Comparison of ENCODE assay signal across 13 cellular contexts in the genomic region with DNA sequence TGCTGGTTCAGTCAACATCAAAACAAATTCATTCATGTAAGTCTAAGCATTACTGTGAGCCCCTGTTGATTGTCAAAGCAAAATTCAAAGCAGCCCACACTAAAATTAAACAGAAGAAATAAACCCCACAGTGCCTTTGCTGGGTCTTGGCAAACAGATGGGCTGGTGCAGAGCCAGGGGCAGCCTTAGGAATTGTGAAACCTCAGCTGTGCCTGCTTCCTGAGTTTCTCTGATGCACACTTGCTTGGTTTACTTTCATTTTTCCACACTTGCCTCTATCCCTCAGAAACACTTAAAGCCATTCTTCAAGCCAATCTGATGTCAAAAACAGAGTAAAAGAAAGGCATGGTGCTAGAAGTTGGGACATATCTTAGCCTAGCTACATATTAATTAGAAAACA. TPM values are rescaled to one million over a fixed set of nuclear protein-coding genes. Genes with fewer than 3 reads are reported as not detected.
A peak's percentile ranks its signal among the peaks of the same experiment; 100 is the strongest.
DNase-seq lines count a peak whose midpoint lies in the region; ATAC-seq and TF ChIP-seq lines count a peak whose summit lies in the region.
"Had no signal": no experiment of that assay in that cellular context is flagged by ENCODE, and none has a peak within 500 bp of the region (broad histone marks: within the 10 kb centered on the region; RNA-seq: fewer than 3 reads in every experiment).

No MANE protein-coding gene starts in this region.

- peaks cover 9% of the 10 kb centered on the region; the same call in 1 of the 2 replicates for H3K4me1 ChIP-seq in DND-41 (ENCODE audit: insufficient read depth, low read length)

- DNase-seq in DND-41 (no peak), NCI-H2171 treated with DMSO at 0.1 percent for 48 hours (lab: John Stamatoyannopoulos, UW) (peak; percentile 65), fibroblast of mammary gland (ENCODE audit: low read depth) (peak; percentile 65), pons (ENCODE audit: low spot score) (peak; percentile 6), occipital lobe (lab: John Stamatoyannopoulos, UW) (no peak)
- DNase-seq: activated naive CD4-positive, alpha-beta T cell treated with anti-CD3 and anti-CD28 coated beads, Interleukin-2, amount 50 U/mL, for 16 hours; DMS153; NCI-H187 treated with DMSO at 0.1 percent for 48 hours; PC-9 had no signal

- no peaks in the 10 kb centered on the region for H3K36me3 ChIP-seq in DND-41 (ENCODE audit: insufficient read depth, low read length)

- H3K27me3 ChIP-seq in DND-41 (ENCODE audit: insufficient read depth, low read length, poor library complexity): no peaks in the 10 kb centered on the region

- H3K27ac Mint-ChIP-seq in stimulated activated memory B cell treated with anti-CD40 and anti-IgM and Interleukin-4, amounts not matched to agents 10 μg/mL and 1 μg/mL and 100 μg/mL, for 72 hours: no peak overlapping the region

- no peaks in the 10 kb centered on the region for H4K20me1 ChIP-seq in DND-41 (ENCODE audit: insufficient read depth, low read length)

- ATAC-seq in DND-41 (ENCODE audit: insufficient read depth, low read depth) (peak; percentile 65), HG03280 (IDR thresholded peaks at IDR 0.05; ENCODE audit: unreplicated experiment) (no peak), HG03378 (IDR thresholded peaks at IDR 0.05; ENCODE audit: unreplicated experiment) (no peak)
- ATAC-seq in stimulated activated memory B cell treated with anti-CD40 and anti-IgM and Interleukin-4, amounts not matched to agents 10 μg/mL and 1 μg/mL and 100 μg/mL, for 72 hours: no peak
- ATAC-seq: mucosa of descending colon had no signal

- H3K79me2 ChIP-seq in DND-41 (ENCODE audit: insufficient read depth, low read length): no peaks in the 10 kb centered on the region

- H3K4me2 ChIP-seq in DND-41 (ENCODE audit: insufficient read depth, low read length): peak overlapping the region; percentile 33; the same call in 1 of the 2 replicates
- H3K4me2 ChIP-seq: PC-9 had no signal

- peaks cover 1% of the 10 kb centered on the region for H3K4me1 Mint-ChIP-seq in stimulated activated memory B cell treated with anti-CD40 and anti-IgM and Interleukin-4, amounts not matched to agents 10 μg/mL and 1 μg/mL and 100 μg/mL, for 72 hours

- H3K36me3 Mint-ChIP-seq in stimulated activated memory B cell treated with anti-CD40 and anti-IgM and Interleukin-4, amounts not matched to agents 10 μg/mL and 1 μg/mL and 100 μg/mL, for 72 hours: no peaks in the 10 kb centered on the region

- H3K27me3 Mint-ChIP-seq in stimulated activated memory B cell treated with anti-CD40 and anti-IgM and Interleukin-4, amounts not matched to agents 10 μg/mL and 1 μg/mL and 100 μg/mL, for 72 hours: no peaks in the 10 kb centered on the region

- no peak overlapping the region for H3K4me3 Mint-ChIP-seq in stimulated activated memory B cell treated with anti-CD40 and anti-IgM and Interleukin-4, amounts not matched to agents 10 μg/mL and 1 μg/mL and 100 μg/mL, for 72 hours

- no peak overlapping the region for H3K4me3 ChIP-seq in DND-41 (ENCODE audit: low read depth in 1 of 2, low read length in 2 of 2)
- no peak overlapping the region for H3K4me3 ChIP-seq in fibroblast of mammary gland (ENCODE audit: control insufficient read depth, low read depth, low read length)
- H3K4me3 ChIP-seq: mucosa of descending colon, PC-9 had no signal

- no peak for TF ChIP-seq CTCF in DND-41 (IDR thresholded peaks at IDR 0.05; ENCODE audit: borderline replicate concordance, extremely low read depth, low read length, poor library complexity, severe bottlenecking)
- TF ChIP-seq CTCF in fibroblast of mammary gland (conservative IDR thresholded peaks at IDR 0.05; ENCODE audit: control insufficient read depth, insufficient read depth, low read depth, low read length): no peak

- H3K9me3 ChIP-seq in DND-41 (ENCODE audit: insufficient read depth, low read length, severe bottlenecking): peaks cover 12% of the 10 kb centered on the region
- H3K9me3 ChIP-seq: mucosa of descending colon had no signal

- H3K9ac ChIP-seq in DND-41 (ENCODE audit: low read depth, low read length): no peak overlapping the region

- H3K27ac ChIP-seq in DND-41 (ENCODE audit: low read length): no peak overlapping the region
- H3K27ac ChIP-seq: PC-9 had no signal

- peaks cover 14% of the 10 kb centered on the region for H3K9me3 Mint-ChIP-seq in stimulated activated memory B cell treated with anti-CD40 and anti-IgM and Interleukin-4, amounts not matched to agents 10 μg/mL and 1 μg/mL and 100 μg/mL, for 72 hours

- H2AFZ ChIP-seq in DND-41 (ENCODE audit: low read depth, low read length): no peak overlapping the region; the same call in 1 of the 2 replicates
- H2AFZ ChIP-seq: PC-9 had no signal

RNA-seq across cellular contexts. Expression of gene PLEKHG7, which starts 6.5 kb away (rescaled TPM):
- total RNA-seq in occipital lobe: not detected
- total RNA-seq: PC-9 had no signal

Comparison
In these comparisons a context has a peak if more than half of its experiments do, and no peak if none do; other contexts are left out.
1. DNase-seq: peak in NCI-H2171 treated with DMSO at 0.1 percent for 48 hours (single experiment), fibroblast of mammary gland (single experiment) and pons (single experiment); none in DND-41 (single experiment) and occipital lobe (single experiment).